ENCODE assay signal across 17 cellular contexts in the genomic region with DNA sequence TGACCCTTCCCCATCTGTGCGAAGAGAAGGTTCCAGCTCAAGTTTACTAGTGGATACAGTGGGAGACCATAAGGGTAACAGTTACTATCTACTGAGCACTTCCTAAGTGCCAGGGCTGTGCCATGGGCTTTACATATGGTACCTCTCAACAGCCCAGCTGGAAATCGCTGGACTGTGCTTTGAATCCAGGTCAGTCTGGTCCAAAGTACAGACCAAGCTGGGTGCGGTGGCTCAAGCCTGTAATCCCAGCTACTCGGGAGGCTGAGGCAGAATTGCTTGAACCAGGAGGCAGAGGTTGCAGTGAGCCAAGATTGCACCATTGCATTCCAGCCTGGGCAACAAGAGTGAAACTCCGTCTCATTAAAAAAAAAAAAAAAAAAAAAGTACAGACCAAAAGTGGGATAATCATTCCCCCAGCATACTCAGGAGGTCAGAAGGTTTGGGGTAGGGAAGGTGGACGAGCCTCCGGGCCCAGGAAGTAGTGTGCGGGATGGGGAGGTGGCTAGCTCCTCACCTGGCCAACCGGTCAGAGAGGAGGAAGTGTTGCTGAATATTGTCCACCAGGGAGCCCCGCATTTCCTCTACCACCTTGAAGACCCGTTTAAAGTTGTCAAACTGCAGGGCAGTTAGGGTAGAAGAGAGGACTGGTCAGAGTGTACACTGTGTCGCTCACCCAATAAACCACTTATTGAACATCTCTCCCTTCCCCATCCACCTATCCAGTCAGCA. TPM values are rescaled to one million over a fixed set of nuclear protein-coding genes. Genes with fewer than 3 reads are reported as not detected.
DNase-seq lines count a peak whose midpoint lies in the region; ATAC-seq and TF ChIP-seq lines count a peak whose summit lies in the region.
"Had no signal": no experiment of that assay in that cellular context is flagged by ENCODE, and none has a peak within 500 bp of the region (broad histone marks: within the 10 kb centered on the region; RNA-seq: fewer than 3 reads in every experiment).

No MANE protein-coding gene starts in this region.

- peaks cover 25% of the 10 kb centered on the region for H3K27me3 Mint-ChIP-seq in GM23338 (ENCODE audit: insufficient read depth, low read depth, poor library complexity)
- no peaks in the 10 kb centered on the region for H3K27me3 Mint-ChIP-seq in activated T-helper 17 cell treated with anti-CD3 and anti-CD28 coated beads, Interleukin-2, amount 50 U/mL, for 72 hours
- H3K27me3 Mint-ChIP-seq in natural killer cell (ENCODE audit: low read depth in 2 of 2) = no peaks in the 10 kb centered on the region

- peak overlapping the region in 10 of 11 experiments; percentile 30 to 98 (median 90); a peak in 13 of 22 replicates for H3K9ac ChIP-seq in BLaER1 treated with 17β-estradiol and CSF1 and Interleukin-3, amounts not matched to agents 10 nM and 100 nM

- H3K36me3 ChIP-seq in BLaER1 treated with 17β-estradiol and CSF1 and Interleukin-3, amounts not matched to agents 10 nM and 100 nM = peaks cover 45 to 60% (median 50%) of the 10 kb centered on the region in 11 experiments
- peaks cover 14% of the 10 kb centered on the region; the same call in 1 of the 2 replicates for H3K36me3 ChIP-seq in GM23338 (ENCODE audit: insufficient read depth)

- H3K9me3 ChIP-seq in BLaER1 treated with 17β-estradiol and CSF1 and Interleukin-3, amounts not matched to agents 10 nM and 100 nM (replicated peaks in 1 of 11) = no peaks in the 10 kb centered on the region
- H3K9me3 ChIP-seq: gastroesophageal sphincter had no signal

- H3K4me1 ChIP-seq in BLaER1 treated with 17β-estradiol and CSF1 and Interleukin-3, amounts not matched to agents 10 nM and 100 nM = peaks cover 65 to 77% (median 74%) of the 10 kb centered on the region in 10 experiments
- peaks cover 20% of the 10 kb centered on the region for H3K4me1 ChIP-seq in GM23338 (ENCODE audit: insufficient read depth)

- peaks cover 28% of the 10 kb centered on the region for H3K4me1 Mint-ChIP-seq in GM23338
- peaks cover 31% of the 10 kb centered on the region for H3K4me1 Mint-ChIP-seq in activated T-helper 17 cell treated with anti-CD3 and anti-CD28 coated beads, Interleukin-2, amount 50 U/mL, for 72 hours
- peaks cover 57 to 73% of the 10 kb centered on the region in 2 donors for H3K4me1 Mint-ChIP-seq in natural killer cell

- H3K27ac ChIP-seq in BLaER1 treated with 17β-estradiol and CSF1 and Interleukin-3, amounts not matched to agents 10 nM and 100 nM = no peak overlapping the region
- H3K27ac ChIP-seq in GM23338 (ENCODE audit: low read depth) = no peak overlapping the region
- H3K27ac ChIP-seq: cardiac muscle cell had no signal

- intact Hi-C loops in natural killer cell (cut with micrococcal nuclease) = no loop called here

- no peaks in the 10 kb centered on the region for H3K9me2 ChIP-seq in GM23338 (ENCODE audit: insufficient read depth)

- H3K27me3 ChIP-seq in BLaER1 treated with 17β-estradiol and CSF1 and Interleukin-3, amounts not matched to agents 10 nM and 100 nM = no peaks in the 10 kb centered on the region
- peaks cover 15% of the 10 kb centered on the region for H3K27me3 ChIP-seq in GM23338 (ENCODE audit: insufficient read depth)
- H3K27me3 ChIP-seq: cardiac muscle cell, gastroesophageal sphincter had no signal

- TF ChIP-seq CTCF in GM23338 (conservative IDR thresholded peaks at IDR 0.05; ENCODE audit: low read depth in 2 of 2) = no peak
- no peak for TF ChIP-seq CTCF in natural killer cell (IDR thresholded peaks at IDR 0.05)

- no peak overlapping the region for H2AFZ ChIP-seq in GM23338

- no peak overlapping the region for H3K27ac Mint-ChIP-seq in GM23338
- no peak overlapping the region for H3K27ac Mint-ChIP-seq in activated T-helper 17 cell treated with anti-CD3 and anti-CD28 coated beads, Interleukin-2, amount 50 U/mL, for 72 hours
- peak overlapping the region; percentile 78 to 96 for H3K27ac Mint-ChIP-seq in natural killer cell

- H3K36me3 Mint-ChIP-seq in GM23338 (ENCODE audit: low read depth) = peaks cover 45% of the 10 kb centered on the region
- H3K36me3 Mint-ChIP-seq in activated T-helper 17 cell treated with anti-CD3 and anti-CD28 coated beads, Interleukin-2, amount 50 U/mL, for 72 hours (ENCODE audit: low read depth) = peaks cover 55% of the 10 kb centered on the region
- no peaks in the 10 kb centered on the region for H3K36me3 Mint-ChIP-seq in natural killer cell

- ATAC-seq in GM23338 = no peak
- no peak for ATAC-seq in activated T-helper 17 cell treated with anti-CD3 and anti-CD28 coated beads, Interleukin-2, amount 50 U/mL, for 72 hours (replicated peaks)
- ATAC-seq in natural killer cell = no peak
- no peak for ATAC-seq in GM18870 (IDR thresholded peaks at IDR 0.05; ENCODE audit: unreplicated experiment)
- ATAC-seq: gastroesophageal sphincter had no signal

- H3K4me2 ChIP-seq in BLaER1 treated with 17β-estradiol and CSF1 and Interleukin-3, amounts not matched to agents 10 nM and 100 nM = peak overlapping the region; percentile 94 to 98 (median 97); a peak in 19 of 22 replicates
- no peak overlapping the region for H3K4me2 ChIP-seq in GM23338

- 0 out of 2 replicates have a peak, but pooled peaks cover 9% of the 10 kb centered on the region for H3K79me2 ChIP-seq in GM23338 (replicated peaks; ENCODE audit: insufficient read depth)

- peaks cover 39% of the 10 kb centered on the region for H3F3A ChIP-seq in GM23338 (replicated peaks; ENCODE audit: low read depth)

- H4K20me1 ChIP-seq in BLaER1 treated with 17β-estradiol and CSF1 and Interleukin-3, amounts not matched to agents 10 nM and 100 nM = peaks cover 0 to 61% (median 31%) of the 10 kb centered on the region in 11 experiments; a peak in 16 of 22 replicates
- H4K20me1 ChIP-seq in GM23338 (replicated peaks; ENCODE audit: insufficient read depth) = peaks cover 18% of the 10 kb centered on the region; the same call in 1 of the 2 replicates

- H3K4me3 Mint-ChIP-seq in GM23338 = peak overlapping the region; percentile 98; the same call in 2 of the 3 replicates
- H3K4me3 Mint-ChIP-seq in activated T-helper 17 cell treated with anti-CD3 and anti-CD28 coated beads, Interleukin-2, amount 50 U/mL, for 72 hours = peak overlapping the region; percentile 92
- peak overlapping the region; percentile 88 for H3K4me3 Mint-ChIP-seq in natural killer cell
- H3K4me3 Mint-ChIP-seq: CD14-positive monocyte had no signal

- H3K9me3 Mint-ChIP-seq in GM23338 (peaks cover 2% of the 10 kb centered on the region; the same call in 1 of the 3 replicates), natural killer cell (no peaks in the 10 kb centered on the region)
- no peaks in the 10 kb centered on the region for H3K9me3 Mint-ChIP-seq in activated T-helper 17 cell treated with anti-CD3 and anti-CD28 coated beads, Interleukin-2, amount 50 U/mL, for 72 hours

- 0 out of 20 replicates have a peak overlapping the region, but pooled peaks of 1 of the 10 experiments have one; percentile 91 for H3K4me3 ChIP-seq in BLaER1 treated with 17β-estradiol and CSF1 and Interleukin-3, amounts not matched to agents 10 nM and 100 nM
- no peak overlapping the region for H3K4me3 ChIP-seq in GM23338
- H3K4me3 ChIP-seq: cardiac muscle cell, gastroesophageal sphincter had no signal

- no peak for DNase-seq in GM23338 (ENCODE audit: low spot score)
- no peak for DNase-seq in natural killer cell
- no peak for DNase-seq in HPDE6-E6E7 (ENCODE audit: extremely low spot score)
- DNase-seq in mucosa of gallbladder (ENCODE audit: low spot score) = no peak
- DNase-seq: activated CD4-positive, alpha-beta T cell treated with anti-CD3 and anti-CD28 coated beads, Interleukin-2, amount 50 U/mL, for 4 hours; activated naive CD4-positive, alpha-beta T cell; NCI-H1417; NCI-H2227 treated with DMSO at 0.1 percent for 48 hours; OCI-M1; stimulated activated CD4-positive, alpha-beta T cell treated with anti-CD3 and anti-CD28 coated beads, Interleukin-2, amount 100 ng/mL, for 24 hours; stimulated activated CD8-positive, alpha-beta memory T cell treated with anti-CD3 and anti-CD28 coated beads, Interleukin-4, amount 100 ng/mL, for 48 hours had no signal

TF ChIP-seq in GM23338, 12 proteins besides CTCF, POLR2A, EP300 and RAD21:
- TF ChIP-seq JUNB (IDR thresholded peaks at IDR 0.05; ENCODE audit: unreplicated experiment) (no peak), EZH2phosphoT487 (IDR thresholded peaks at IDR 0.05; ENCODE audit: unreplicated experiment) (no peak)
TF ChIP-seq in GM23338: peak in this region for 0.

RNA-seq across cellular contexts. Expression of gene FIBP, which starts 2.3 kb away (rescaled TPM):
- 94.3 and 102 TPM in 2 replicates for total RNA-seq in GM23338 (2014; rRNA removed; shearing (Covaris generic))
- polyA plus RNA-seq in GM23338 (2016; fragmentation: Nextera tagmentation; extraction: Ambion mirVana) = 79.0 and 84.4 TPM in 2 replicates
- total RNA-seq in activated T-helper 17 cell treated with anti-CD3 and anti-CD28 coated beads, Interleukin-2, amount 50 U/mL, for 72 hours = 100 to 1,000 TPM in 1 of 2 donors, 10 to 100 TPM in 1; 75.8 to 102 TPM
- 10 to 100 TPM; 36.5 to 47.9 (median 45.7) TPM for total RNA-seq in natural killer cell
- total RNA-seq in mucosa of gallbladder = 55.1 TPM

RNA-seq across cellular contexts. Expression of gene CCDC85B, which starts 4.5 kb away (rescaled TPM):
- 57.3 and 66.3 TPM in 2 replicates for total RNA-seq in GM23338 (2014; rRNA removed; shearing (Covaris generic))
- 54.5 and 60.4 TPM in 2 replicates for polyA plus RNA-seq in GM23338 (2016; fragmentation: Nextera tagmentation; extraction: Ambion mirVana)
- total RNA-seq in activated T-helper 17 cell treated with anti-CD3 and anti-CD28 coated beads, Interleukin-2, amount 50 U/mL, for 72 hours = 10 to 100 TPM; 21.0 to 37.2 TPM
- total RNA-seq in natural killer cell (10 to 100 TPM; 22.6 to 36.1 (median 24.1) TPM), mucosa of gallbladder (28.3 TPM)

RNA-seq across cellular contexts. Expression of gene CTSW, which starts 6.3 kb away (rescaled TPM):
- total RNA-seq in GM23338 (2014; rRNA removed; shearing (Covaris generic)) = not detected in 2 replicates
- 0.17 TPM in 1 of 2 replicates, not detected in the other for polyA plus RNA-seq in GM23338 (2016; fragmentation: Nextera tagmentation; extraction: Ambion mirVana)
- 10 to 100 TPM in 1 of 2 donors, 1 to 10 TPM in 1; 5.4 to 23.6 TPM for total RNA-seq in activated T-helper 17 cell treated with anti-CD3 and anti-CD28 coated beads, Interleukin-2, amount 50 U/mL, for 72 hours
- total RNA-seq in natural killer cell (1,000 to 10,000 TPM in 1 of 3 donors, 100 to 1,000 TPM in 2; 765 to 1,016 (median 976) TPM), mucosa of gallbladder (2.7 TPM)
- total RNA-seq: cardiac muscle cell had no signal

RNA-seq across cellular contexts. Expression of gene EFEMP2, which starts 13.4 kb away (rescaled TPM):
- 4.5 and 9.4 TPM in 2 replicates for total RNA-seq in GM23338 (2014; rRNA removed; shearing (Covaris generic))
- polyA plus RNA-seq in GM23338 (2016; fragmentation: Nextera tagmentation; extraction: Ambion mirVana) = 7.4 and 8.0 TPM in 2 replicates
- total RNA-seq in activated T-helper 17 cell treated with anti-CD3 and anti-CD28 coated beads, Interleukin-2, amount 50 U/mL, for 72 hours = 10 to 100 TPM; 11.5 to 76.3 TPM
- 10 to 100 TPM in 1 of 3 donors, 1 to 10 TPM in 2; 6.1 to 13.0 (median 9.8) TPM for total RNA-seq in natural killer cell
- 86.5 TPM for total RNA-seq in mucosa of gallbladder

RNA-seq across cellular contexts. Expression of gene FOSL1, which starts 14.2 kb away (rescaled TPM):
- total RNA-seq in GM23338 (2014; rRNA removed; shearing (Covaris generic)) = 10.1 and 14.6 TPM in 2 replicates
- 17.1 and 20.1 TPM in 2 replicates for polyA plus RNA-seq in GM23338 (2016; fragmentation: Nextera tagmentation; extraction: Ambion mirVana)
- 10 to 100 TPM; 18.7 to 24.8 TPM for total RNA-seq in activated T-helper 17 cell treated with anti-CD3 and anti-CD28 coated beads, Interleukin-2, amount 50 U/mL, for 72 hours
- total RNA-seq in natural killer cell = 1 to 10 TPM; 3.4 to 9.0 (median 6.8) TPM
- 1.2 TPM for total RNA-seq in mucosa of gallbladder

Comparison
In these comparisons a context has a peak if more than half of its experiments do, and no peak if none do; other contexts are left out.
1. H3K27ac Mint-ChIP-seq: peak in natural killer cell (2 of 2); none in GM23338 (single experiment) and activated T-helper 17 cell treated with anti-CD3 and anti-CD28 coated beads, Interleukin-2, amount 50 U/mL, for 72 hours (single experiment).
2. RNA of gene CTSW, which starts 6.3 kb away (total RNA-seq): 765 to 1,016 TPM in natural killer cell; 5.4 to 23.6 TPM in activated T-helper 17 cell treated with anti-CD3 and anti-CD28 coated beads, Interleukin-2, amount 50 U/mL, for 72 hours, 2.7 TPM in mucosa of gallbladder (single experiment) and not detected in GM23338; every median in the first group is over 10 times any median in the second.
3. Peak in every context shown above with its lines, with median percentiles within 50 percentile points of each other: H3K4me3 Mint-ChIP-seq.